9 cellular contexts compared by ENCODE assay signal in genomic region chrX:10769165-10769564, GRCh38.
DNase-seq lines count a peak whose midpoint lies in the region; ATAC-seq and TF ChIP-seq lines count a peak whose summit lies in the region.
"Had no signal": no experiment of that assay in that cellular context is flagged by ENCODE, and none has a peak within 500 bp of the region (broad histone marks: within the 10 kb centered on the region; RNA-seq: fewer than 3 reads in every experiment).

No MANE protein-coding gene starts in this region.

- no peaks in the 10 kb centered on the region for H3K9me3 ChIP-seq in colonic mucosa

- H3K27me3 ChIP-seq in colonic mucosa, result no peaks in the 10 kb centered on the region

- H3K9me3 Mint-ChIP-seq in nephron, result no peaks in the 10 kb centered on the region
- no peaks in the 10 kb centered on the region for H3K9me3 Mint-ChIP-seq in activated T-cell treated with anti-CD3 and anti-CD28 coated beads, Interleukin-2, amount 50 U/mL, for 4 hours
- no peaks in the 10 kb centered on the region for H3K9me3 Mint-ChIP-seq in activated T-helper 17 cell treated with anti-CD3 and anti-CD28 coated beads, Interleukin-2, amount 50 U/mL, for 72 hours
- H3K9me3 Mint-ChIP-seq: central memory CD8-positive, alpha-beta T cell had no signal

- TF ChIP-seq CTCF in colonic mucosa (IDR thresholded peaks at IDR 0.05), result peak; percentile 26
- TF ChIP-seq CTCF in nephron (IDR thresholded peaks at IDR 0.05; ENCODE audit: unreplicated experiment in 3 of 3), result peak; percentile 35 to 55 (median 43)

- H3K27me3 Mint-ChIP-seq in nephron (ENCODE audit: low read depth), result no peaks in the 10 kb centered on the region
- H3K27me3 Mint-ChIP-seq in activated T-cell treated with anti-CD3 and anti-CD28 coated beads, Interleukin-2, amount 50 U/mL, for 4 hours (ENCODE audit: low read depth), result no peaks in the 10 kb centered on the region
- no peaks in the 10 kb centered on the region for H3K27me3 Mint-ChIP-seq in activated T-helper 17 cell treated with anti-CD3 and anti-CD28 coated beads, Interleukin-2, amount 50 U/mL, for 72 hours
- H3K27me3 Mint-ChIP-seq: central memory CD8-positive, alpha-beta T cell had no signal

- intact Hi-C loops in Right ventricle myocardium superior (cut with DNase I) (no loop called here), Right ventricle myocardium inferior (cut with DNase I) (loop anchor here (2.0 kb wide), 1 partner anchor 580 kb away; no protein-coding TSS in a partner anchor), colonic mucosa (cut with DNase I) (no loop called here)

- H3K27ac Mint-ChIP-seq in nephron, result peak overlapping the region; percentile 71 to 86 (median 80)
- no peak overlapping the region for H3K27ac Mint-ChIP-seq in activated T-helper 17 cell treated with anti-CD3 and anti-CD28 coated beads, Interleukin-2, amount 50 U/mL, for 72 hours

- DNase-seq in Right ventricle myocardium superior (no peak), Right ventricle myocardium inferior (ENCODE audit: missing footprints) (no peak), NCI-H510A (lab: John Stamatoyannopoulos, UW) (peak; percentile 43), colonic mucosa (no peak)
- DNase-seq in activated T-cell treated with anti-CD3 and anti-CD28 coated beads, Interleukin-2, amount 50 U/mL, for 4 hours, result no peak

- no peak overlapping the region for H3K9ac ChIP-seq in colonic mucosa (ENCODE audit: low read depth in 2 of 2, low read length in 2 of 2)

- no peaks in the 10 kb centered on the region for H3K36me3 ChIP-seq in colonic mucosa

- H3K4me1 ChIP-seq in colonic mucosa, result no peaks in the 10 kb centered on the region

- peak; percentile 75 for ATAC-seq in Right ventricle myocardium superior (ENCODE audit: poor library complexity)
- ATAC-seq in Right ventricle myocardium inferior, result no peak
- peak; percentile 63 for ATAC-seq in HG03280 (IDR thresholded peaks at IDR 0.05; ENCODE audit: unreplicated experiment)
- ATAC-seq in activated T-cell treated with anti-CD3 and anti-CD28 coated beads, Interleukin-2, amount 50 U/mL, for 4 hours, result no peak
- no peak for ATAC-seq in activated T-helper 17 cell treated with anti-CD3 and anti-CD28 coated beads, Interleukin-2, amount 50 U/mL, for 72 hours (replicated peaks)

- H3K4me3 ChIP-seq in colonic mucosa, result no peak overlapping the region

- peaks cover 20% of the 10 kb centered on the region for H3K4me1 Mint-ChIP-seq in nephron
- no peaks in the 10 kb centered on the region for H3K4me1 Mint-ChIP-seq in activated T-cell treated with anti-CD3 and anti-CD28 coated beads, Interleukin-2, amount 50 U/mL, for 4 hours (ENCODE audit: low read depth)
- no peaks in the 10 kb centered on the region for H3K4me1 Mint-ChIP-seq in activated T-helper 17 cell treated with anti-CD3 and anti-CD28 coated beads, Interleukin-2, amount 50 U/mL, for 72 hours
- H3K4me1 Mint-ChIP-seq: central memory CD8-positive, alpha-beta T cell had no signal

- H3K27ac ChIP-seq in colonic mucosa, result no peak overlapping the region

- peak overlapping the region; percentile 50 to 72 (median 56) for H3K4me3 Mint-ChIP-seq in nephron
- H3K4me3 Mint-ChIP-seq in activated T-cell treated with anti-CD3 and anti-CD28 coated beads, Interleukin-2, amount 50 U/mL, for 4 hours, result no peak overlapping the region
- H3K4me3 Mint-ChIP-seq in activated T-helper 17 cell treated with anti-CD3 and anti-CD28 coated beads, Interleukin-2, amount 50 U/mL, for 72 hours, result no peak overlapping the region
- H3K4me3 Mint-ChIP-seq: central memory CD8-positive, alpha-beta T cell had no signal

- no peaks in the 10 kb centered on the region for H3K36me3 Mint-ChIP-seq in nephron (ENCODE audit: low read depth)
- no peaks in the 10 kb centered on the region for H3K36me3 Mint-ChIP-seq in activated T-cell treated with anti-CD3 and anti-CD28 coated beads, Interleukin-2, amount 50 U/mL, for 4 hours (ENCODE audit: insufficient read depth)
- no peaks in the 10 kb centered on the region for H3K36me3 Mint-ChIP-seq in activated T-helper 17 cell treated with anti-CD3 and anti-CD28 coated beads, Interleukin-2, amount 50 U/mL, for 72 hours (ENCODE audit: low read depth)

Comparison
In these comparisons a context has a peak if more than half of its experiments do, and no peak if none do; other contexts are left out.
1. ATAC-seq: peak in Right ventricle myocardium superior (single experiment) and HG03280 (single experiment); none in Right ventricle myocardium inferior (single experiment), activated T-cell treated with anti-CD3 and anti-CD28 coated beads, Interleukin-2, amount 50 U/mL, for 4 hours (0 of 2) and activated T-helper 17 cell treated with anti-CD3 and anti-CD28 coated beads, Interleukin-2, amount 50 U/mL, for 72 hours (single experiment).
2. H3K4me3 Mint-ChIP-seq: peak in nephron (3 of 3); none in activated T-cell treated with anti-CD3 and anti-CD28 coated beads, Interleukin-2, amount 50 U/mL, for 4 hours (single experiment) and activated T-helper 17 cell treated with anti-CD3 and anti-CD28 coated beads, Interleukin-2, amount 50 U/mL, for 72 hours (single experiment).